ENCODE assay signal across 10 cellular contexts in genomic region chr5:32027093-32027716, GRCh38.
DNase-seq lines count a peak whose midpoint lies in the region; ATAC-seq and TF ChIP-seq lines count a peak whose summit lies in the region.
"Had no signal": no experiment of that assay in that cellular context is flagged by ENCODE, and none has a peak within 500 bp of the region (broad histone marks: within the 10 kb centered on the region; RNA-seq: fewer than 3 reads in every experiment).

No MANE protein-coding gene starts in this region.

- H3K27me3 Mint-ChIP-seq in activated naive CD4-positive, alpha-beta T cell treated with anti-CD3 and anti-CD28 coated beads, Interleukin-2, amount 10 ng/mL, durations not matched to agents 7 days and 5 days, result peaks cover 4% of the 10 kb centered on the region
- H3K27me3 Mint-ChIP-seq in activated CD8-positive, alpha-beta T cell treated with anti-CD3 and anti-CD28 coated beads for 36 hours, result no peaks in the 10 kb centered on the region
- H3K27me3 Mint-ChIP-seq: activated naive CD8-positive, alpha-beta T cell had no signal

- H3K4me1 Mint-ChIP-seq in activated naive CD4-positive, alpha-beta T cell treated with anti-CD3 and anti-CD28 coated beads, Interleukin-2, amount 10 ng/mL, durations not matched to agents 7 days and 5 days, result no peaks in the 10 kb centered on the region
- no peaks in the 10 kb centered on the region for H3K4me1 Mint-ChIP-seq in activated CD8-positive, alpha-beta T cell treated with anti-CD3 and anti-CD28 coated beads for 36 hours (ENCODE audit: low read depth)

- H3K9me3 Mint-ChIP-seq in activated naive CD4-positive, alpha-beta T cell treated with anti-CD3 and anti-CD28 coated beads, Interleukin-2, amount 10 ng/mL, durations not matched to agents 7 days and 5 days, result no peaks in the 10 kb centered on the region
- H3K9me3 Mint-ChIP-seq in activated CD8-positive, alpha-beta T cell treated with anti-CD3 and anti-CD28 coated beads for 36 hours, result no peaks in the 10 kb centered on the region

- POLR2A ChIA-PET in activated CD8-positive, alpha-beta T cell treated with anti-CD3 and anti-CD28 coated beads for 36 hours (lab: Charles Lee), result interaction anchor here (1.0 kb wide), 1 partner anchor 209 kb away, joined by 3 read pairs; no protein-coding TSS in a partner anchor

- CTCF ChIA-PET in activated naive CD4-positive, alpha-beta T cell treated with anti-CD3 and anti-CD28 coated beads, Interleukin-2, amount 10 ng/mL, durations not matched to agents 7 days and 5 days (lab: Charles Lee), result no interaction called here
- CTCF ChIA-PET in activated CD8-positive, alpha-beta T cell treated with anti-CD3 and anti-CD28 coated beads for 36 hours (lab: Charles Lee), result interaction anchor here (1.2 kb wide), 1 partner anchor 66 kb away, joined by 4 read pairs; no protein-coding TSS in a partner anchor

- H3K36me3 ChIP-seq in BLaER1 treated with 17β-estradiol and CSF1 and Interleukin-3, amounts not matched to agents 10 nM and 100 nM, result no peaks in the 10 kb centered on the region
- H3K36me3 ChIP-seq in adipocyte (ENCODE audit: control insufficient read depth, insufficient read depth, low read length, severe bottlenecking), result no peaks in the 10 kb centered on the region

- H3K27me3 ChIP-seq in BLaER1 treated with 17β-estradiol and CSF1 and Interleukin-3, amounts not matched to agents 10 nM and 100 nM, result no peaks in the 10 kb centered on the region
- H3K27me3 ChIP-seq in adipocyte (replicated peaks; ENCODE audit: control insufficient read depth, insufficient read depth, low read length), result peaks cover 3% of the 10 kb centered on the region

- peak overlapping the region in 10 of 11 experiments; percentile 35 to 82 (median 76); a peak in 19 of 22 replicates for H3K27ac ChIP-seq in BLaER1 treated with 17β-estradiol and CSF1 and Interleukin-3, amounts not matched to agents 10 nM and 100 nM

- DNase-seq in adipocyte (ENCODE audit: low read depth), result peak; percentile 11
- DNase-seq in foreskin melanocyte, result peak; percentile 8
- DNase-seq in renal cortical epithelial cell (ENCODE audit: low read depth), result peak; percentile 36
- no peak for DNase-seq in mucosa of gallbladder (ENCODE audit: low spot score)
- no peak for DNase-seq in activated naive CD4-positive, alpha-beta T cell treated with anti-CD3 and anti-CD28 coated beads, Interleukin-2, amount 10 ng/mL, durations not matched to agents 7 days and 5 days
- DNase-seq in activated CD8-positive, alpha-beta T cell treated with anti-CD3 and anti-CD28 coated beads for 36 hours, result no peak
- DNase-seq: NCI-H524 treated with DMSO at 0.1 percent for 48 hours had no signal

- H3K4me3 Mint-ChIP-seq in activated naive CD4-positive, alpha-beta T cell treated with anti-CD3 and anti-CD28 coated beads, Interleukin-2, amount 10 ng/mL, durations not matched to agents 7 days and 5 days, result no peak overlapping the region
- H3K4me3 Mint-ChIP-seq in activated CD8-positive, alpha-beta T cell treated with anti-CD3 and anti-CD28 coated beads for 36 hours, result no peak overlapping the region
- H3K4me3 Mint-ChIP-seq: activated naive CD8-positive, alpha-beta T cell had no signal

- H3K9me3 ChIP-seq in BLaER1 treated with 17β-estradiol and CSF1 and Interleukin-3, amounts not matched to agents 10 nM and 100 nM (replicated peaks in 1 of 11), result no peaks in the 10 kb centered on the region
- H3K9me3 ChIP-seq in adipocyte (ENCODE audit: control insufficient read depth, low read length), result no peaks in the 10 kb centered on the region

- ATAC-seq in HG03439 (IDR thresholded peaks at IDR 0.05; ENCODE audit: unreplicated experiment), result no peak
- no peak for ATAC-seq in activated CD8-positive, alpha-beta T cell treated with anti-CD3 and anti-CD28 coated beads for 36 hours

- H3K4me3 ChIP-seq in BLaER1 treated with 17β-estradiol and CSF1 and Interleukin-3, amounts not matched to agents 10 nM and 100 nM, result no peak overlapping the region
- peak overlapping the region; percentile 65 for H3K4me3 ChIP-seq in adipocyte (ENCODE audit: low read length)

- no peaks in the 10 kb centered on the region for H3K36me3 Mint-ChIP-seq in activated naive CD4-positive, alpha-beta T cell treated with anti-CD3 and anti-CD28 coated beads, Interleukin-2, amount 10 ng/mL, durations not matched to agents 7 days and 5 days
- H3K36me3 Mint-ChIP-seq in activated CD8-positive, alpha-beta T cell treated with anti-CD3 and anti-CD28 coated beads for 36 hours (ENCODE audit: low read depth), result no peaks in the 10 kb centered on the region
- H3K36me3 Mint-ChIP-seq: activated naive CD8-positive, alpha-beta T cell had no signal

- peak overlapping the region; percentile 5 to 85 (median 67); a peak in 19 of 22 replicates for H3K4me2 ChIP-seq in BLaER1 treated with 17β-estradiol and CSF1 and Interleukin-3, amounts not matched to agents 10 nM and 100 nM

- H3K27ac Mint-ChIP-seq in activated naive CD4-positive, alpha-beta T cell treated with anti-CD3 and anti-CD28 coated beads, Interleukin-2, amount 10 ng/mL, durations not matched to agents 7 days and 5 days, result no peak overlapping the region
- H3K27ac Mint-ChIP-seq in activated CD8-positive, alpha-beta T cell treated with anti-CD3 and anti-CD28 coated beads for 36 hours, result no peak overlapping the region
- H3K27ac Mint-ChIP-seq: activated naive CD8-positive, alpha-beta T cell had no signal

- intact Hi-C loops in activated CD8-positive, alpha-beta T cell treated with anti-CD3 and anti-CD28 coated beads for 36 hours (cut with micrococcal nuclease), result no loop called here

- TF ChIP-seq CTCF in activated CD8-positive, alpha-beta T cell treated with anti-CD3 and anti-CD28 coated beads for 36 hours (IDR thresholded peaks at IDR 0.05), result no peak

- H3K4me1 ChIP-seq in BLaER1 treated with 17β-estradiol and CSF1 and Interleukin-3, amounts not matched to agents 10 nM and 100 nM, result peaks cover 8 to 93% (median 53%) of the 10 kb centered on the region in 10 experiments; a peak in 18 of 20 replicates
- peaks cover 49% of the 10 kb centered on the region for H3K4me1 ChIP-seq in adipocyte (ENCODE audit: control insufficient read depth, insufficient read depth, low read length)

- H3K9ac ChIP-seq in BLaER1 treated with 17β-estradiol and CSF1 and Interleukin-3, amounts not matched to agents 10 nM and 100 nM, result peak overlapping the region in 9 of 11 experiments; percentile 6 to 68 (median 53); a peak in 14 of 22 replicates
- peak overlapping the region; percentile 71 for H3K9ac ChIP-seq in adipocyte (ENCODE audit: low read length)

- H4K20me1 ChIP-seq in BLaER1 treated with 17β-estradiol and CSF1 and Interleukin-3, amounts not matched to agents 10 nM and 100 nM, result no peaks in the 10 kb centered on the region

Comparison
In these comparisons a context has a peak if more than half of its experiments do, and no peak if none do; other contexts are left out.
1. DNase-seq: peak in adipocyte (single experiment), foreskin melanocyte (single experiment) and renal cortical epithelial cell (single experiment); none in mucosa of gallbladder (single experiment), activated naive CD4-positive, alpha-beta T cell treated with anti-CD3 and anti-CD28 coated beads, Interleukin-2, amount 10 ng/mL, durations not matched to agents 7 days and 5 days (single experiment) and activated CD8-positive, alpha-beta T cell treated with anti-CD3 and anti-CD28 coated beads for 36 hours (single experiment).